20 cellular contexts compared by ENCODE assay signal in genomic region chr5:77213601-77214000, GRCh38.
"Had no signal": no experiment of that assay in that cellular context is flagged by ENCODE, and none has a peak within 500 bp of the region (broad histone marks: within the 10 kb centered on the region; RNA-seq: fewer than 3 reads in every experiment).

No MANE protein-coding gene starts in this region.

- H3K9me3 Mint-ChIP-seq: activated B cell treated with CpG ODN at 0.5 μM for 24 hours; activated CD4-positive, alpha-beta memory T cell treated with anti-CD3 and anti-CD28 coated beads, Interleukin-2, amount 10 ng/mL, durations not matched to agents 7 days and 5 days; activated CD4-positive, alpha-beta T cell treated with anti-CD3 and anti-CD28 coated beads, Interleukin-2, amount 10 ng/mL, durations not matched to agents 7 days and 5 days; activated T-helper 2 cell treated with anti-CD3 and anti-CD28 coated beads, Interferon-gamma antibody, Interleukin-2, Interleukin-4, amounts not matched to agents 10 μg/mL and 5 μg/mL and 100 μg/mL, durations not matched to agents 14 hours and 24 hours and 36 hours had no signal

- H3K27ac ChIP-seq: ascending aorta, body of pancreas, coronary artery, KMS-11 had no signal

- H3K27ac Mint-ChIP-seq: activated B cell treated with CpG ODN at 0.5 μM for 24 hours; activated CD4-positive, alpha-beta memory T cell treated with anti-CD3 and anti-CD28 coated beads, Interleukin-2, amount 10 ng/mL, durations not matched to agents 7 days and 5 days; activated CD4-positive, alpha-beta T cell treated with anti-CD3 and anti-CD28 coated beads, Interleukin-2, amount 10 ng/mL, durations not matched to agents 7 days and 5 days; activated T-helper 2 cell treated with anti-CD3 and anti-CD28 coated beads, Interferon-gamma antibody, Interleukin-2, Interleukin-4, amounts not matched to agents 10 μg/mL and 5 μg/mL and 100 μg/mL, durations not matched to agents 14 hours and 24 hours and 36 hours; T-helper 17 cell had no signal

- DNase-seq: activated B cell treated with CpG ODN at 0.5 μM for 24 hours; activated CD4-positive, alpha-beta memory T cell treated with anti-CD3 and anti-CD28 coated beads, Interleukin-2, amount 10 ng/mL, durations not matched to agents 7 days and 5 days; activated CD4-positive, alpha-beta T cell treated with anti-CD3 and anti-CD28 coated beads for 1 hour; activated CD4-positive, alpha-beta T cell treated with anti-CD3 and anti-CD28 coated beads, Interleukin-2, amount 10 ng/mL, durations not matched to agents 7 days and 5 days; activated gamma-delta T cell treated with Interleukin-2 at 50 U/mL for 16 hours; activated naive CD4-positive, alpha-beta T cell treated with anti-CD3 and anti-CD28 coated beads, Interleukin-2, amount 50 U/mL, for 16 hours; activated T-cell treated with anti-CD3 and anti-CD28 coated beads for 4 hours; activated T-cell treated with anti-CD3 and anti-CD28 coated beads, Interleukin-2, amount 50 U/mL, for 48 hours; body of pancreas; central memory CD4-positive, alpha-beta T cell; NCI-H1092; NCI-H187 treated with DMSO at 0.1 percent for 48 hours; PC-3; SHP77 treated with DMSO at 0.1 percent for 48 hours; T-helper 17 cell; T-helper 9 cell had no signal

- H3K4me3 Mint-ChIP-seq: activated B cell treated with CpG ODN at 0.5 μM for 24 hours; activated CD4-positive, alpha-beta memory T cell treated with anti-CD3 and anti-CD28 coated beads, Interleukin-2, amount 10 ng/mL, durations not matched to agents 7 days and 5 days; activated CD4-positive, alpha-beta T cell treated with anti-CD3 and anti-CD28 coated beads, Interleukin-2, amount 10 ng/mL, durations not matched to agents 7 days and 5 days; T-helper 17 cell had no signal
